ENCODE assay signal across 9 cellular contexts in the genomic region with DNA sequence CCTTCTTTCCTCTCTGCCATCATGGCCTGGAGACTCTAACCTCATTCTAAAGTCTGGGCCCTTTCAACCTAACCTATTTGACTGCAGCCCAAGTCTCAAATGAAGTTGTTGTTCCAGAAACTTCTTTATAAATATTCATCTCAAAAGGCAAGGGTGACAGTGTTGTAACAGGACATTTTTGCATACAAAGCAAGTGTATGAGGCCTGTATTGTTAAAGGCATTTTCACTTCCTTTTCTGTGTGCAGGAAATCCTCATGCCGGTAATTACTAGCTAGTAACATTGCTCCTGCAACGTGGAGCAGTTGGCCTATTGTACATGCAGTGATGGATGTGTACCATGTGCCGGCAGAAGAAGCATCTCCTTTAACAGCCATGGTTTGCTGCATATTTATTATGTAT.
A peak's percentile ranks its signal among the peaks of the same experiment; 100 is the strongest.
DNase-seq lines count a peak whose midpoint lies in the region; ATAC-seq, FAIRE-seq and TF ChIP-seq lines count a peak whose summit lies in the region.
"Had no signal": no experiment of that assay in that cellular context is flagged by ENCODE, and none has a peak within 500 bp of the region (broad histone marks: within the 10 kb centered on the region; RNA-seq: fewer than 3 reads in every experiment).

No MANE protein-coding gene starts in this region.

- no peaks in the 10 kb centered on the region for H3K79me2 ChIP-seq in endothelial cell of umbilical vein (ENCODE audit: control insufficient read depth, insufficient read depth, low read length)

- H3K27ac ChIP-seq in endothelial cell of umbilical vein (ENCODE audit: insufficient read depth, low read depth, low read length): no peak overlapping the region

- no peak overlapping the region for H3K9ac ChIP-seq in endothelial cell of umbilical vein (replicated peaks; ENCODE audit: extremely low read depth, insufficient read depth, low read length)

- H2AFZ ChIP-seq in endothelial cell of umbilical vein (ENCODE audit: low read depth, low read length): no peak overlapping the region

- no peaks in the 10 kb centered on the region for H3K9me1 ChIP-seq in endothelial cell of umbilical vein (replicated peaks; ENCODE audit: control insufficient read depth, extremely low read depth, insufficient read depth, low read length)

- no peak overlapping the region for H3K4me2 ChIP-seq in endothelial cell of umbilical vein (ENCODE audit: insufficient read depth, low read length)

- no peaks in the 10 kb centered on the region for H4K20me1 ChIP-seq in endothelial cell of umbilical vein (replicated peaks; ENCODE audit: control insufficient read depth, extremely low read depth, insufficient read depth, low read length)

- peak; percentile 18 for DNase-seq in endothelial cell of umbilical vein (ENCODE audit: low read depth, low spot score)
- no peak for DNase-seq in hepatic stellate cell (ENCODE audit: low spot score)
- no peak for DNase-seq in activated CD4-positive, alpha-beta T cell treated with anti-CD3 and anti-CD28 coated beads, Interleukin-2, amount 50 U/mL, for 4 hours
- DNase-seq in cerebellum (ENCODE audit: low spot score): no peak
- no peak for DNase-seq in NCI-H1092 treated with DMSO at 0.1 percent for 48 hours (lab: John Stamatoyannopoulos, UW)
- DNase-seq: heart left ventricle had no signal

- intact Hi-C loops in endothelial cell of umbilical vein (cut with micrococcal nuclease): no loop called here

- no peak for TF ChIP-seq CTCF in endothelial cell of umbilical vein (IDR thresholded peaks at IDR 0.05; ENCODE audit: extremely low read depth in 1 of 2, insufficient read depth in 1 of 2, low read depth in 1 of 2, low read length in 2 of 2)

- no peaks in the 10 kb centered on the region for H3K9me3 ChIP-seq in endothelial cell of umbilical vein (replicated peaks; ENCODE audit: control insufficient read depth, insufficient read depth, low read length)
- H3K9me3 ChIP-seq: heart left ventricle had no signal

- TF ChIP-seq POLR2A in endothelial cell of umbilical vein (IDR thresholded peaks at IDR 0.05; ENCODE audit: low read depth, low read length): no peak

- POLR2A ChIA-PET in endothelial cell of umbilical vein (lab: Charles Lee): no interaction called here

- H3K4me3 ChIP-seq in endothelial cell of umbilical vein (replicated peaks in 1 of 3; ENCODE audit: insufficient read depth in 1 of 3, low read depth in 1 of 3, low read length in 3 of 3): no peak overlapping the region
- H3K4me3 ChIP-seq: heart left ventricle had no signal

- H3K4me1 ChIP-seq in endothelial cell of umbilical vein (ENCODE audit: control insufficient read depth, extremely low read depth, insufficient read depth, low read length): no peaks in the 10 kb centered on the region

- no peaks in the 10 kb centered on the region for H3K36me3 ChIP-seq in endothelial cell of umbilical vein (ENCODE audit: control insufficient read depth in 2 of 2, extremely low read depth in 1 of 2, insufficient read depth in 2 of 2, low read length in 2 of 2)
- H3K36me3 ChIP-seq: heart left ventricle had no signal

- dilution Hi-C loops in endothelial cell of umbilical vein (cut with MboI; ENCODE audit: extremely low pct_ligation_motif_present, low sequenced_read_pairs): no loop called here

- ATAC-seq in GM18858 (IDR thresholded peaks at IDR 0.05; ENCODE audit: unreplicated experiment): peak; percentile 99
- ATAC-seq in GM21528 (IDR thresholded peaks at IDR 0.05; ENCODE audit: low FRiP score, unreplicated experiment): peak; percentile 98
- peak; percentile 99 for ATAC-seq in HG03432 (IDR thresholded peaks at IDR 0.05; ENCODE audit: unreplicated experiment)

- peak; percentile 76 for FAIRE-seq in endothelial cell of umbilical vein (lab: Jason Lieb, UNC)

- CTCF ChIA-PET in endothelial cell of umbilical vein (lab: Charles Lee): interaction anchor here (1.4 to 2.4 kb wide), 2 partner anchors 316 to 319 kb away, joined by 7 to 14 read pairs; no protein-coding TSS in a partner anchor

- H3K27me3 ChIP-seq in endothelial cell of umbilical vein (ENCODE audit: control insufficient read depth in 2 of 2, insufficient read depth in 2 of 2, low read length in 2 of 2): peaks cover 0 to 1% of the 10 kb centered on the region in 2 experiments

- no TSS peak for BruUV-seq in endothelial cell of umbilical vein (replicated peaks; lab: Mats Ljungman, UMichigan)

TF ChIP-seq in endothelial cell of umbilical vein, 7 proteins besides CTCF, POLR2A, EP300 and RAD21:
- TF ChIP-seq POLR2AphosphoS5 (IDR thresholded peaks at IDR 0.05; ENCODE audit: insufficient read depth, low read depth, low read length): no peak
